Comparison of ENCODE assay signal across 28 cellular contexts in genomic region chr1:202310746-202311145, GRCh38. TPM values are rescaled to one million over a fixed set of nuclear protein-coding genes. Genes with fewer than 3 reads are reported as not detected.
"Had no signal": no experiment of that assay in that cellular context is flagged by ENCODE, and none has a peak within 500 bp of the region (broad histone marks: within the 10 kb centered on the region; RNA-seq: fewer than 3 reads in every experiment).

No MANE protein-coding gene starts in this region.

- DNase-seq: activated B cell treated with CpG ODN at 0.5 μM for 24 hours; activated CD4-positive, alpha-beta T cell treated with anti-CD3 and anti-CD28 coated beads, Interleukin-2, amount 10 ng/mL, durations not matched to agents 24 days and 14 days; activated CD4-positive, alpha-beta T cell treated with anti-CD3 and anti-CD28 coated beads, Interleukin-2, amount 50 U/mL, for 4 hours; activated CD8-positive, alpha-beta T cell treated with anti-CD3 and anti-CD28 coated beads for 36 hours; activated gamma-delta T cell; activated naive CD4-positive, alpha-beta T cell treated with Interleukin-2 at 50 U/mL for 16 hours; activated naive CD8-positive, alpha-beta T cell treated with anti-CD3 and anti-CD28 coated beads, Interleukin-2, amount 10 ng/mL, durations not matched to agents 7 days and 5 days; activated T-cell treated with anti-CD3 and anti-CD28 coated beads, Interleukin-2, amount 50 U/mL, for 1 hour; activated T-cell treated with anti-CD3 and anti-CD28 coated beads, Interleukin-2, amount 50 U/mL, for 72 hours; amygdala; NCI-H1092 treated with DMSO at 0.1 percent for 48 hours; NCI-H1417; NCI-H146; NCI-H187; NCI-H2029 treated with DMSO at 0.1 percent for 48 hours; NCI-H2107; NCI-H226; NCI-H446 treated with DMSO at 0.1 percent for 48 hours; SIG-M5; SW 1271; T-helper 1 cell; T-helper 2 cell; T-helper 9 cell had no signal

- H3K27me3 ChIP-seq: ascending aorta, cardiac muscle cell had no signal

- H3K27ac Mint-ChIP-seq: activated B cell treated with CpG ODN at 0.5 μM for 24 hours; activated CD4-positive, alpha-beta T cell treated with anti-CD3 and anti-CD28 coated beads, Interleukin-2, amount 10 ng/mL, durations not matched to agents 24 days and 14 days; activated CD8-positive, alpha-beta T cell treated with anti-CD3 and anti-CD28 coated beads for 36 hours; activated naive CD4-positive, alpha-beta T cell treated with anti-CD3 and anti-CD28 coated beads, Interleukin-2, amount 50 U/mL, for 24 hours; activated naive CD8-positive, alpha-beta T cell treated with anti-CD3 and anti-CD28 coated beads, Interleukin-2, amount 10 ng/mL, durations not matched to agents 7 days and 5 days; activated T-cell treated with anti-CD3 and anti-CD28 coated beads, Interleukin-2, amount 50 U/mL, for 72 hours; activated T-helper 2 cell treated with anti-CD3 and anti-CD28 coated beads, Interferon-gamma antibody, Interleukin-2, Interleukin-4, amounts not matched to agents 10 μg/mL and 5 μg/mL and 100 μg/mL, durations not matched to agents 14 hours and 24 hours and 36 hours had no signal

- H3K27ac ChIP-seq: cardiac muscle cell, VCaP had no signal

- H3K27me3 Mint-ChIP-seq: activated naive CD4-positive, alpha-beta T cell treated with anti-CD3 and anti-CD28 coated beads, Interleukin-2, amount 50 U/mL, for 24 hours had no signal

- H3K4me1 Mint-ChIP-seq: activated B cell treated with CpG ODN at 0.5 μM for 24 hours; activated CD4-positive, alpha-beta T cell treated with anti-CD3 and anti-CD28 coated beads, Interleukin-2, amount 10 ng/mL, durations not matched to agents 24 days and 14 days; activated naive CD4-positive, alpha-beta T cell treated with anti-CD3 and anti-CD28 coated beads, Interleukin-2, amount 50 U/mL, for 24 hours had no signal

- H3K36me3 ChIP-seq: cardiac muscle cell had no signal

- H3K4me3 Mint-ChIP-seq: activated B cell treated with CpG ODN at 0.5 μM for 24 hours; activated CD4-positive, alpha-beta T cell treated with anti-CD3 and anti-CD28 coated beads, Interleukin-2, amount 10 ng/mL, durations not matched to agents 24 days and 14 days; activated CD8-positive, alpha-beta T cell treated with anti-CD3 and anti-CD28 coated beads for 36 hours; activated naive CD4-positive, alpha-beta T cell treated with anti-CD3 and anti-CD28 coated beads, Interleukin-2, amount 50 U/mL, for 24 hours; activated naive CD8-positive, alpha-beta T cell treated with anti-CD3 and anti-CD28 coated beads, Interleukin-2, amount 10 ng/mL, durations not matched to agents 7 days and 5 days; activated T-cell treated with anti-CD3 and anti-CD28 coated beads, Interleukin-2, amount 50 U/mL, for 72 hours had no signal

- H3K9me3 ChIP-seq: ascending aorta had no signal

- H3K36me3 Mint-ChIP-seq: activated naive CD4-positive, alpha-beta T cell treated with anti-CD3 and anti-CD28 coated beads, Interleukin-2, amount 50 U/mL, for 24 hours; activated naive CD8-positive, alpha-beta T cell treated with anti-CD3 and anti-CD28 coated beads, Interleukin-2, amount 10 ng/mL, durations not matched to agents 7 days and 5 days had no signal

- H3K4me3 ChIP-seq: ascending aorta, cardiac muscle cell had no signal

- H3K9me3 Mint-ChIP-seq: activated B cell treated with CpG ODN at 0.5 μM for 24 hours; activated CD4-positive, alpha-beta T cell treated with anti-CD3 and anti-CD28 coated beads, Interleukin-2, amount 10 ng/mL, durations not matched to agents 24 days and 14 days; activated CD8-positive, alpha-beta T cell treated with anti-CD3 and anti-CD28 coated beads for 36 hours; activated naive CD4-positive, alpha-beta T cell treated with anti-CD3 and anti-CD28 coated beads, Interleukin-2, amount 50 U/mL, for 24 hours; activated naive CD8-positive, alpha-beta T cell treated with anti-CD3 and anti-CD28 coated beads, Interleukin-2, amount 10 ng/mL, durations not matched to agents 7 days and 5 days; activated T-cell treated with anti-CD3 and anti-CD28 coated beads, Interleukin-2, amount 50 U/mL, for 72 hours; activated T-helper 2 cell treated with anti-CD3 and anti-CD28 coated beads, Interferon-gamma antibody, Interleukin-2, Interleukin-4, amounts not matched to agents 10 μg/mL and 5 μg/mL and 100 μg/mL, durations not matched to agents 14 hours and 24 hours and 36 hours had no signal

RNA-seq across cellular contexts. Expression of gene UBE2T, which starts 31.0 kb away (rescaled TPM):
- total RNA-seq: ascending aorta had no signal
